ENCODE assay signal across 1 cellular context in the genomic region with DNA sequence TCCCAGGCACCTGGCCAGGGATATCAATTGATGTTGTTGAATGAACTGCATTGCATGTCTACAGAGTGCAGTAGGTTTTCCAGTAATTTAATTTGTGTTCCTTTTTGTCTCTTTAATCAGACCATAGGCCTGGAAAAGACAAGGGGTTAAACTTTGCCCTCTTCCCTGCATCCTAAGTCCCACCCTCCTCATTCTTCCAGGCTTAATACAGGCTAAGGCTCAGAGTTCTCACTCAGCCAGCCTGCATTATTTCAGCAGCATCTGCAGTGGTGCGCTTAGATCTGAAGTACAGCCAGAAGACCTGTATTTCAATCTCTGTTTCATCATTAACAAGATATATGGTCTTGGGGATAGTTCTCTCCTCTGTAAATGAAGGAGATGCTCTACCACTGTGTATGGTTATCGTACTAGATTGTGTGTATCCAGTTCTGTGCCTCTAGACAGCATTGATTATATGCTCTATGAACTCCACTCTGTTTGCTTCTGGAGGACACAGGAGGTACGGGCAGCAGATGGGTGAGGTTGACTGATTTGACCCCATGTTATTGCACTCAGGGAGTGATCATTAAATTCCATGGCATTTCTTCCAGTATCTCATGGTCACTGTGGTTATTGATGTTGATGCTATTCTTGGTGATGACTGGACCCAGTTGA.
TF ChIP-seq lines count a peak whose summit lies in the region.

No MANE protein-coding gene starts in this region.

TF ChIP-seq in HepG2, 621 proteins besides CTCF, POLR2A, EP300 and RAD21:
- 0 out of 2 replicates have a peak, but pooled peaks have one; percentile 31 for TF ChIP-seq ZBTB26 (CRISPR knock-in tag; IDR thresholded peaks at IDR 0.05; ENCODE audit: borderline replicate concordance)
- TF ChIP-seq TAF1 (CRISPR knock-in tag; IDR thresholded peaks at IDR 0.05), result no peak
- TF ChIP-seq PAWR (CRISPR knock-in tag; IDR thresholded peaks at IDR 0.05; ENCODE audit: borderline replicate concordance), result no peak
- TF ChIP-seq ZNF292 (CRISPR knock-in tag; IDR thresholded peaks at IDR 0.05; ENCODE audit: borderline replicate concordance, low read depth), result peak; percentile 41; the same call in 1 of the 2 replicates
- no peak for TF ChIP-seq ZNF275 (CRISPR knock-in tag; IDR thresholded peaks at IDR 0.05; ENCODE audit: borderline replicate concordance)
- TF ChIP-seq KAT7 (CRISPR knock-in tag; IDR thresholded peaks at IDR 0.05; ENCODE audit: borderline replicate concordance), result no peak
- no peak for TF ChIP-seq ZNF580 (CRISPR knock-in tag; IDR thresholded peaks at IDR 0.05; ENCODE audit: borderline replicate concordance, low read depth)
- TF ChIP-seq HNRNPK (IDR thresholded peaks at IDR 0.05; ENCODE audit: low read depth, low read length, poor library complexity, severe bottlenecking), result no peak
- 0 out of 2 replicates have a peak, but pooled peaks have one; percentile 11 for TF ChIP-seq PAXIP1 (CRISPR knock-in tag; conservative IDR thresholded peaks at IDR 0.05)
- TF ChIP-seq ZNF652 (CRISPR knock-in tag; IDR thresholded peaks at IDR 0.05; ENCODE audit: borderline replicate concordance, low read depth), result peak; percentile 63; the same call in 1 of the 2 replicates
- no peak for TF ChIP-seq RBFOX2 (IDR thresholded peaks at IDR 0.05; ENCODE audit: low read depth, low read length)
- no peak for TF ChIP-seq SP5 (CRISPR knock-in tag; IDR thresholded peaks at IDR 0.05; ENCODE audit: borderline replicate concordance, low read depth)
- TF ChIP-seq ZNF777 (CRISPR knock-in tag; IDR thresholded peaks at IDR 0.05), result no peak
- no peak for TF ChIP-seq CHD2 (IDR thresholded peaks at IDR 0.05; ENCODE audit: low read depth, low read length)
